ENCODE assay signal across 16 cellular contexts in the genomic region with DNA sequence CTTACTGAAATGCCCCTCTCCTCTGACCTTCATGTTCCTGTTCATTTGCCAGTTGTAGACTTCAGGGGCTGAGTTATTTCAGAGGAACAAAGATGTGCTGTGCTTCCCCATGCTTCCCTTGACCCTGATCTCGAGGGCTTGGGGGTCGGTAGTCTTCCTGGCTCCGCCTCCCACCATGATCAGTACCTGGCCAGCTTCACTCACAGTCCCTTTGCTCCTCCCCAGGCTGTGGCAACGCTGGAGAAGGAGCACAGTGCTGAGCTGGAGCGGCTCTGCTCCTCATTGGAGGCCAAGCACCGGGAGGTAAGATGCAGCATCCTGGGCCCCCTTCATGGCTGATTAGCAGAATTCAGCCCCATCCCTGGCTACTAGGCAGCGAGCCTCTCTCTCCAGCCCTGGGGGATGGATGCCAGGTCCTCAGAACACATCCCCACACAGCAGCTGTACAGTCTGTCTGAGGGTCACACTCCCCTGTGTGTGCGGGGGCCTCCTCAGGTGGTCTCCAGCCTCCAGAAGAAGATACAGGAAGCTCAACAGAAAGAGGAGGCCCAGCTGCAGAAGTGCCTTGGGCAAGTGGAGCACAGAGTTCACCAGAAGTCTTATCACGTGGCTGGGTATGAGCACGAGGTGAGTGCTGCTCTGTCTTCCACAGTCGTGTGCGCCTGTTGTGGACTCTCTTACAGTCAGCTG.
A peak's percentile ranks its signal among the peaks of the same experiment; 100 is the strongest.
DNase-seq lines count a peak whose midpoint lies in the region; ATAC-seq and TF ChIP-seq lines count a peak whose summit lies in the region.
"Had no signal": no experiment of that assay in that cellular context is flagged by ENCODE, and none has a peak within 500 bp of the region (broad histone marks: within the 10 kb centered on the region; RNA-seq: fewer than 3 reads in every experiment).

No MANE protein-coding gene starts in this region.

- no peak overlapping the region for H2BK120ac ChIP-seq in neuronal stem cell (ENCODE audit: low read depth, low read length)

- H3K27ac ChIP-seq in neuronal stem cell (replicated peaks; ENCODE audit: low read length) (no peak overlapping the region), sigmoid colon (no peak overlapping the region)
- H3K27ac ChIP-seq: 22Rv1; BLaER1 treated with 17β-estradiol and CSF1 and Interleukin-3, amounts not matched to agents 10 nM and 100 nM had no signal

- no peak overlapping the region for H2BK15ac ChIP-seq in neuronal stem cell (ENCODE audit: low read length)

- H2BK12ac ChIP-seq in neuronal stem cell (ENCODE audit: low read length) = no peak overlapping the region

- H3K4me3 ChIP-seq in NT2/D1 (ENCODE audit: insufficient read length, low read depth) = no peak overlapping the region
- no peak overlapping the region for H3K4me3 ChIP-seq in neuronal stem cell (ENCODE audit: low read length in 2 of 2)
- no peak overlapping the region for H3K4me3 ChIP-seq in sigmoid colon
- H3K4me3 ChIP-seq: BLaER1 treated with 17β-estradiol and CSF1 and Interleukin-3, amounts not matched to agents 10 nM and 100 nM had no signal

- TF ChIP-seq CTCF in sigmoid colon (IDR thresholded peaks at IDR 0.05) = no peak

- no peak overlapping the region for H3K4me2 ChIP-seq in neuronal stem cell (ENCODE audit: insufficient read depth, low read length, poor library complexity, severe bottlenecking)
- H3K4me2 ChIP-seq: BLaER1 treated with 17β-estradiol and CSF1 and Interleukin-3, amounts not matched to agents 10 nM and 100 nM had no signal

- H3K9me3 ChIP-seq in NT2/D1 (ENCODE audit: insufficient read depth, low read length) = 0 out of 2 replicates have a peak, but pooled peaks cover 6% of the 10 kb centered on the region
- H3K9me3 ChIP-seq in neuronal stem cell (replicated peaks in 1 of 2; ENCODE audit: control insufficient read depth in 2 of 2, insufficient read depth in 1 of 2, low read depth in 1 of 2, low read length in 2 of 2) = peaks cover 3 to 7% of the 10 kb centered on the region in 2 donors
- no peaks in the 10 kb centered on the region for H3K9me3 ChIP-seq in sigmoid colon

- no peak overlapping the region for H3K14ac ChIP-seq in neuronal stem cell (ENCODE audit: low read length)

- no CpG with 5 or more reads among the region's 12 CpGs for WGBS in neuronal stem cell (ENCODE audit: extremely low coverage in 2 of 2, insufficient read length in 2 of 2, insufficient replicate concordance in 1 of 2), 2 donors
- WGBS in sigmoid colon, 2 donors = 93 to 94% methylated on average over 12 of the region's 12 CpGs

- H3K4me3 Mint-ChIP-seq in activated T-cell treated with anti-CD3 and anti-CD28 coated beads, Interleukin-2, amount 50 U/mL, for 24 hours = no peak overlapping the region
- no peak overlapping the region for H3K4me3 Mint-ChIP-seq in activated T-cell treated with anti-CD3 and anti-CD28 coated beads, Interleukin-2, amount 50 U/mL, for 72 hours
- H3K4me3 Mint-ChIP-seq: CD4-positive, CD25-positive, alpha-beta regulatory T cell; HFFc6 had no signal

- peak; percentile 15 for DNase-seq in activated T-cell treated with anti-CD3 and anti-CD28 coated beads, Interleukin-2, amount 50 U/mL, for 24 hours
- DNase-seq in activated T-cell treated with anti-CD3 and anti-CD28 coated beads, Interleukin-2, amount 50 U/mL, for 72 hours = no peak
- no peak for DNase-seq in NT2/D1 (ENCODE audit: low read depth, low spot score)
- DNase-seq in neuronal stem cell (ENCODE audit: low spot score) = no peak
- peak; percentile 28 for DNase-seq in sigmoid colon
- DNase-seq in A172 (ENCODE audit: low spot score) = no peak
- no peak for DNase-seq in NCI-H1436 treated with DMSO at 0.1 percent for 48 hours (lab: John Stamatoyannopoulos, UW)
- DNase-seq: Calu3; CD4-positive, CD25-positive, alpha-beta regulatory T cell; DMS 273 treated with DMSO at 0.1 percent for 48 hours; HCEC 1CT; HFFc6 had no signal

- ATAC-seq in activated T-cell treated with anti-CD3 and anti-CD28 coated beads, Interleukin-2, amount 50 U/mL, for 72 hours (replicated peaks in 1 of 2) = no peak
- ATAC-seq in GM21717 (IDR thresholded peaks at IDR 0.05; ENCODE audit: unreplicated experiment) = no peak
- ATAC-seq: HepG2 had no signal

- no peak overlapping the region for H3K27ac Mint-ChIP-seq in activated T-cell treated with anti-CD3 and anti-CD28 coated beads, Interleukin-2, amount 50 U/mL, for 24 hours
- H3K27ac Mint-ChIP-seq in activated T-cell treated with anti-CD3 and anti-CD28 coated beads, Interleukin-2, amount 50 U/mL, for 72 hours = no peak overlapping the region
- H3K27ac Mint-ChIP-seq: CD4-positive, CD25-positive, alpha-beta regulatory T cell; HFFc6 had no signal

- H2AFZ ChIP-seq in neuronal stem cell (ENCODE audit: low read length) = no peak overlapping the region

- H3K9ac ChIP-seq in NT2/D1 (ENCODE audit: insufficient read length, low read depth) (peak overlapping the region; percentile 21), neuronal stem cell (ENCODE audit: low read depth, low read length, poor library complexity) (no peak overlapping the region)
- H3K9ac ChIP-seq: BLaER1 treated with 17β-estradiol and CSF1 and Interleukin-3, amounts not matched to agents 10 nM and 100 nM had no signal

- no peak for TF ChIP-seq EP300 in sigmoid colon (IDR thresholded peaks at IDR 0.05)

- H3K9me3 Mint-ChIP-seq in activated T-cell treated with anti-CD3 and anti-CD28 coated beads, Interleukin-2, amount 50 U/mL, for 24 hours = peaks cover 7% of the 10 kb centered on the region
- H3K9me3 Mint-ChIP-seq in activated T-cell treated with anti-CD3 and anti-CD28 coated beads, Interleukin-2, amount 50 U/mL, for 72 hours = no peaks in the 10 kb centered on the region
- H3K9me3 Mint-ChIP-seq: HFFc6 had no signal

- H3K27me3 Mint-ChIP-seq in activated T-cell treated with anti-CD3 and anti-CD28 coated beads, Interleukin-2, amount 50 U/mL, for 24 hours = no peaks in the 10 kb centered on the region
- no peaks in the 10 kb centered on the region for H3K27me3 Mint-ChIP-seq in activated T-cell treated with anti-CD3 and anti-CD28 coated beads, Interleukin-2, amount 50 U/mL, for 72 hours (ENCODE audit: low read depth)
- H3K27me3 Mint-ChIP-seq: CD4-positive, CD25-positive, alpha-beta regulatory T cell had no signal

- no peak overlapping the region for H4K91ac ChIP-seq in neuronal stem cell (ENCODE audit: low read depth, low read length, poor library complexity)

- intact Hi-C loops in sigmoid colon (cut with DNase I) = no loop called here

- H3K36me3 ChIP-seq in NT2/D1 (ENCODE audit: insufficient read depth, insufficient read length, low read length) (peaks cover 80% of the 10 kb centered on the region), neuronal stem cell (replicated peaks in 1 of 2; ENCODE audit: control insufficient read depth in 2 of 2, insufficient read depth in 2 of 2, low read length in 2 of 2) (peaks cover 41 to 92% of the 10 kb centered on the region in 2 donors), sigmoid colon (peaks cover 19 to 95% (median 69%) of the 10 kb centered on the region in 4 donors)

- H3K4me1 Mint-ChIP-seq in activated T-cell treated with anti-CD3 and anti-CD28 coated beads, Interleukin-2, amount 50 U/mL, for 24 hours (ENCODE audit: low read depth) = no peaks in the 10 kb centered on the region
- no peaks in the 10 kb centered on the region for H3K4me1 Mint-ChIP-seq in activated T-cell treated with anti-CD3 and anti-CD28 coated beads, Interleukin-2, amount 50 U/mL, for 72 hours (ENCODE audit: low read depth)

- H3K36me3 Mint-ChIP-seq in activated T-cell treated with anti-CD3 and anti-CD28 coated beads, Interleukin-2, amount 50 U/mL, for 24 hours (ENCODE audit: low read depth) = peaks cover 88% of the 10 kb centered on the region
- H3K36me3 Mint-ChIP-seq in activated T-cell treated with anti-CD3 and anti-CD28 coated beads, Interleukin-2, amount 50 U/mL, for 72 hours (ENCODE audit: insufficient read depth in 2 of 2) = peaks cover 5 to 13% of the 10 kb centered on the region in 2 donors

- no peak overlapping the region for H3K4ac ChIP-seq in neuronal stem cell (ENCODE audit: low read length)

- no peak overlapping the region for H3K18ac ChIP-seq in neuronal stem cell (ENCODE audit: low read length)

- H2BK5ac ChIP-seq in neuronal stem cell (ENCODE audit: low read length) = no peak overlapping the region

- TF ChIP-seq POLR2A in sigmoid colon (IDR thresholded peaks at IDR 0.05) = no peak

- H3K27me3 ChIP-seq in NT2/D1 (ENCODE audit: insufficient read depth, insufficient read length) (no peaks in the 10 kb centered on the region), neuronal stem cell (ENCODE audit: control insufficient read depth in 3 of 3, insufficient read depth in 3 of 3, low read depth in 1 of 3, low read length in 3 of 3) (no peaks in the 10 kb centered on the region), sigmoid colon (no peaks in the 10 kb centered on the region)
- H3K27me3 ChIP-seq: BLaER1 treated with 17β-estradiol and CSF1 and Interleukin-3, amounts not matched to agents 10 nM and 100 nM had no signal

- H3K4me1 ChIP-seq in NT2/D1 (ENCODE audit: insufficient read depth, insufficient read length) (no peaks in the 10 kb centered on the region), neuronal stem cell (ENCODE audit: control insufficient read depth in 2 of 2, insufficient read depth in 1 of 2, low read depth in 1 of 2, low read length in 2 of 2) (no peaks in the 10 kb centered on the region), sigmoid colon (no peaks in the 10 kb centered on the region)
- H3K4me1 ChIP-seq: BLaER1 treated with 17β-estradiol and CSF1 and Interleukin-3, amounts not matched to agents 10 nM and 100 nM had no signal

- H4K8ac ChIP-seq in neuronal stem cell (ENCODE audit: low read depth, low read length) = no peak overlapping the region

- peak overlapping the region; percentile 59 for H3K23ac ChIP-seq in neuronal stem cell (ENCODE audit: low read depth, low read length, poor library complexity)

- H3K79me1 ChIP-seq in neuronal stem cell (ENCODE audit: low read depth, low read length) = no peaks in the 10 kb centered on the region

- H2AK5ac ChIP-seq in neuronal stem cell (ENCODE audit: low read depth, low read length) = no peak overlapping the region

Comparison
In these comparisons a context has a peak if more than half of its experiments do, and no peak if none do; other contexts are left out.
1. DNase-seq: peak in activated T-cell treated with anti-CD3 and anti-CD28 coated beads, Interleukin-2, amount 50 U/mL, for 24 hours (single experiment) and sigmoid colon (single experiment); none in activated T-cell treated with anti-CD3 and anti-CD28 coated beads, Interleukin-2, amount 50 U/mL, for 72 hours (0 of 2), NT2/D1 (single experiment), neuronal stem cell (single experiment), A172 (single experiment) and NCI-H1436 treated with DMSO at 0.1 percent for 48 hours (single experiment).